In the genomic region with DNA sequence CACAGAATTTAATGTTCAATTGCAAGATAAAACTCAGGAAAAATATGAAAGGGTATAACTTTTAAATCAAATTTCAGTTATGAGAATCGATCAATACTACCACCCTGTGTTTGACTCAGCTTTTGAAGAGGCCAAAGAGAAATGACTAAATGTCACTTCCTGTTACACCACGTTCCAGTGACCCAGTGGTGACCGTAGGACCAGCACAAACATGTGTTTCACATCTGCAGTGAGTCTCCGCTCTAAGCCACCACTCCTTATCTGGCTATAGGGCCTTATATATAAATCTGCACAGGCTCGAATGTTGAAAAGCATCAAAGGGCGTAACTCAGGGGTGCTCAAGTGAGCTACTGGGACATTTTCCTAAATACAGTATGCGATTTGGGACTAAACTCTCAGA, we compare ENCODE assay signal across 10 cellular contexts.
"Had no signal": no experiment of that assay in that cellular context is flagged by ENCODE, and none has a peak within 500 bp of the region (broad histone marks: within the 10 kb centered on the region; RNA-seq: fewer than 3 reads in every experiment).

No MANE protein-coding gene starts in this region.

- ATAC-seq: gastrocnemius medialis had no signal

- H3K9me3 ChIP-seq: breast epithelium, esophagus squamous epithelium, gastrocnemius medialis, left ventricle myocardium inferior, uterus had no signal

- DNase-seq: activated T-cell treated with anti-CD3 and anti-CD28 coated beads for 4 hours, esophagus squamous epithelium, left ventricle myocardium inferior, mesendoderm, T1000, uterus had no signal

- FAIRE-seq: keratinocyte had no signal

- H3K27ac ChIP-seq: breast epithelium, esophagus squamous epithelium, gastrocnemius medialis, parathyroid adenoma, uterus had no signal

- H3K4me1 ChIP-seq: breast epithelium, esophagus squamous epithelium, gastrocnemius medialis, parathyroid adenoma, uterus had no signal

- H2AFZ ChIP-seq: parathyroid adenoma had no signal

- H3K36me3 ChIP-seq: uterus had no signal

- H3K27me3 ChIP-seq: breast epithelium, esophagus squamous epithelium, gastrocnemius medialis, uterus had no signal

- H3K9ac ChIP-seq: parathyroid adenoma had no signal

- H3K4me3 ChIP-seq: breast epithelium, esophagus squamous epithelium, gastrocnemius medialis, left ventricle myocardium inferior, uterus had no signal
